Comparison of ENCODE assay signal across 11 cellular contexts in the genomic region with DNA sequence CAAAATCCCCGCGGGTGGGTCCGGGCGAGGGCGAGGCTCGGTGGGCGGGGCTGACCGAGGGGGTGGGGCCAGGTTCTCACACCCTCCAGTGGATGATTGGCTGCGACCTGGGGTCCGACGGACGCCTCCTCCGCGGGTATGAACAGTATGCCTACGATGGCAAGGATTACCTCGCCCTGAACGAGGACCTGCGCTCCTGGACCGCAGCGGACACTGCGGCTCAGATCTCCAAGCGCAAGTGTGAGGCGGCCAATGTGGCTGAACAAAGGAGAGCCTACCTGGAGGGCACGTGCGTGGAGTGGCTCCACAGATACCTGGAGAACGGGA. TPM values are rescaled to one million over a fixed set of nuclear protein-coding genes. Genes with fewer than 3 reads are reported as not detected.
A peak's percentile ranks its signal among the peaks of the same experiment; 100 is the strongest.
DNase-seq lines count a peak whose midpoint lies in the region; ATAC-seq and TF ChIP-seq lines count a peak whose summit lies in the region.
"Had no signal": no experiment of that assay in that cellular context is flagged by ENCODE, and none has a peak within 500 bp of the region (broad histone marks: within the 10 kb centered on the region; RNA-seq: fewer than 3 reads in every experiment).

No MANE protein-coding gene starts in this region.

- no peaks in the 10 kb centered on the region for H3K36me3 ChIP-seq in colonic mucosa
- H3K36me3 ChIP-seq in muscle layer of duodenum (ENCODE audit: control insufficient read depth in 1 of 2, insufficient read depth in 2 of 2, low read length in 2 of 2), result no peaks in the 10 kb centered on the region
- no peaks in the 10 kb centered on the region for H3K36me3 ChIP-seq in suprapubic skin
- H3K36me3 ChIP-seq: tibial nerve had no signal

- intact Hi-C loops in colonic mucosa (cut with DNase I) (no loop called here), head of caudate nucleus (cut with DNase I) (no loop called here)

- WGBS in suprapubic skin, result 18% methylated on average over 15 of the region's 26 CpGs

- H3K27ac ChIP-seq in colonic mucosa, result no peak overlapping the region
- no peak overlapping the region for H3K27ac ChIP-seq in muscle layer of duodenum (ENCODE audit: low read length)
- H3K27ac ChIP-seq in suprapubic skin, result no peak overlapping the region
- H3K27ac ChIP-seq: tibial nerve had no signal

- TF ChIP-seq CTCF in colonic mucosa (IDR thresholded peaks at IDR 0.05), result no peak
- TF ChIP-seq CTCF in suprapubic skin (IDR thresholded peaks at IDR 0.05), result no peak

- H3K9me3 ChIP-seq in colonic mucosa, result no peaks in the 10 kb centered on the region
- no peaks in the 10 kb centered on the region for H3K9me3 ChIP-seq in muscle layer of duodenum (ENCODE audit: control insufficient read depth in 1 of 2, low read length in 2 of 2)
- H3K9me3 ChIP-seq in suprapubic skin, result no peaks in the 10 kb centered on the region
- H3K9me3 ChIP-seq: tibial nerve had no signal

- no peak for TF ChIP-seq POLR2A in suprapubic skin (IDR thresholded peaks at IDR 0.05)

- H3K4me1 ChIP-seq in colonic mucosa (peaks cover 3% of the 10 kb centered on the region), muscle layer of duodenum (ENCODE audit: control insufficient read depth in 1 of 2, insufficient read depth in 2 of 2, low read length in 2 of 2) (peaks cover 0 to 8% of the 10 kb centered on the region in 2 donors), suprapubic skin (peaks cover 12% of the 10 kb centered on the region)

- ATAC-seq in HG03139 (IDR thresholded peaks at IDR 0.05; ENCODE audit: unreplicated experiment) (no peak), GM21367 (IDR thresholded peaks at IDR 0.05; ENCODE audit: unreplicated experiment) (no peak)

- H3K4me3 ChIP-seq in colonic mucosa (peak overlapping the region; percentile 48), muscle layer of duodenum (ENCODE audit: low read depth in 1 of 2, low read length in 2 of 2) (peak overlapping the region; percentile 16 to 53), suprapubic skin (peak overlapping the region; percentile 32)

- no peaks in the 10 kb centered on the region for H3K27me3 ChIP-seq in colonic mucosa
- H3K27me3 ChIP-seq in muscle layer of duodenum (ENCODE audit: low read depth, low read length), result peaks cover 26% of the 10 kb centered on the region
- H3K27me3 ChIP-seq in suprapubic skin, result peaks cover 56% of the 10 kb centered on the region

- DNase-seq in activated CD4-positive, alpha-beta T cell treated with anti-CD3 and anti-CD28 coated beads for 4 hours, result peak; percentile 26 to 28
- DNase-seq in activated CD4-positive, alpha-beta T cell treated with anti-CD3 and anti-CD28 coated beads for 1 hour, result no peak
- DNase-seq in colonic mucosa, result peak; percentile 65
- no peak for DNase-seq in suprapubic skin (ENCODE audit: low spot score in 2 of 2)
- no peak for DNase-seq in head of caudate nucleus
- DNase-seq: IMR-90, NCI-H524 treated with DMSO at 0.1 percent for 48 hours had no signal

- no peak for TF ChIP-seq EP300 in suprapubic skin (IDR thresholded peaks at IDR 0.05)

- no peak overlapping the region for H3K9ac ChIP-seq in colonic mucosa (ENCODE audit: low read depth in 2 of 2, low read length in 2 of 2)

RNA-seq across cellular contexts. Expression of a gene that starts 0.8 kb away (rescaled TPM):
- 10 to 100 TPM; 55.3 to 91.3 TPM for total RNA-seq in colonic mucosa
- 1 to 10 TPM in 1 of 4 donors, under 1 TPM in 1, not detected in 2; 0.80 to 1.1 TPM for total RNA-seq in suprapubic skin
- total RNA-seq: IMR-90, tibial nerve had no signal

Comparison
In these comparisons a context has a peak if more than half of its experiments do, and no peak if none do; other contexts are left out.
1. DNase-seq: peak in activated CD4-positive, alpha-beta T cell treated with anti-CD3 and anti-CD28 coated beads for 4 hours (2 of 2) and colonic mucosa (single experiment); none in activated CD4-positive, alpha-beta T cell treated with anti-CD3 and anti-CD28 coated beads for 1 hour (single experiment), suprapubic skin (0 of 2) and head of caudate nucleus (0 of 42).
2. RNA of a gene that starts 0.8 kb away (total RNA-seq): 55.3 to 91.3 TPM in colonic mucosa; 0.80 to 1.1 TPM in suprapubic skin; every median in the first group is over 10 times any median in the second.
3. Peak in every context shown above with its lines, with median percentiles within 50 percentile points of each other: H3K4me3 ChIP-seq.